In genomic region chr3:125154800-125155269, GRCh38 we compare ENCODE assay signal across 11 cellular contexts. TPM values are rescaled to one million over a fixed set of nuclear protein-coding genes. Genes with fewer than 3 reads are reported as not detected.
DNase-seq lines count a peak whose midpoint lies in the region; ATAC-seq and TF ChIP-seq lines count a peak whose summit lies in the region.
"Had no signal": no experiment of that assay in that cellular context is flagged by ENCODE, and none has a peak within 500 bp of the region (broad histone marks: within the 10 kb centered on the region; RNA-seq: fewer than 3 reads in every experiment).

No MANE protein-coding gene starts in this region.

- H3K27me3 ChIP-seq in foreskin keratinocyte, result no peaks in the 10 kb centered on the region
- H3K27me3 ChIP-seq: gastroesophageal sphincter, MG63 had no signal

- DNase-seq in activated T-cell treated with anti-CD3 and anti-CD28 coated beads, Interleukin-2, amount 50 U/mL, for 24 hours, result peak; percentile 52
- no peak for DNase-seq in activated T-cell treated with anti-CD3 and anti-CD28 coated beads, Interleukin-2, amount 50 U/mL, for 1 hour
- DNase-seq in NOMO-1 treated with DMSO at 0.1 percent for 48 hours (lab: John Stamatoyannopoulos, UW; ENCODE audit: unreplicated experiment) (peak; percentile 79), foreskin keratinocyte (no peak), globus pallidus (ENCODE audit: low spot score) (no peak), NCI-H2081 treated with DMSO at 0.1 percent for 48 hours (lab: John Stamatoyannopoulos, UW) (no peak)
- DNase-seq in stimulated activated CD8-positive, alpha-beta memory T cell treated with anti-CD3 and anti-CD28 coated beads, Interleukin-4, amount 100 ng/mL, for 48 hours, result peak; percentile 51
- DNase-seq: MG63, right cardiac atrium had no signal

- ATAC-seq in foreskin keratinocyte, result no peak
- ATAC-seq: gastroesophageal sphincter had no signal

- H3K27me3 Mint-ChIP-seq in activated T-cell treated with anti-CD3 and anti-CD28 coated beads, Interleukin-2, amount 50 U/mL, for 24 hours, result peaks cover 9% of the 10 kb centered on the region
- no peaks in the 10 kb centered on the region for H3K27me3 Mint-ChIP-seq in activated naive CD8-positive, alpha-beta T cell

- peaks cover 9% of the 10 kb centered on the region for H3K4me1 ChIP-seq in foreskin keratinocyte

- no peaks in the 10 kb centered on the region for H3K36me3 Mint-ChIP-seq in activated T-cell treated with anti-CD3 and anti-CD28 coated beads, Interleukin-2, amount 50 U/mL, for 24 hours (ENCODE audit: low read depth)
- no peaks in the 10 kb centered on the region for H3K36me3 Mint-ChIP-seq in activated naive CD8-positive, alpha-beta T cell

- H3K4me1 Mint-ChIP-seq in activated T-cell treated with anti-CD3 and anti-CD28 coated beads, Interleukin-2, amount 50 U/mL, for 24 hours (ENCODE audit: low read depth), result peaks cover 16% of the 10 kb centered on the region
- peaks cover 8% of the 10 kb centered on the region for H3K4me1 Mint-ChIP-seq in activated naive CD8-positive, alpha-beta T cell (ENCODE audit: low read depth)

- H3K4me3 Mint-ChIP-seq in activated T-cell treated with anti-CD3 and anti-CD28 coated beads, Interleukin-2, amount 50 U/mL, for 24 hours, result peak overlapping the region; percentile 22
- H3K4me3 Mint-ChIP-seq in activated naive CD8-positive, alpha-beta T cell, result no peak overlapping the region

- no peak for TF ChIP-seq CTCF in foreskin keratinocyte (conservative IDR thresholded peaks at IDR 0.05)

- H3K27ac ChIP-seq in foreskin keratinocyte, result no peak overlapping the region
- H3K27ac ChIP-seq: gastroesophageal sphincter had no signal

- H3K27ac Mint-ChIP-seq in activated T-cell treated with anti-CD3 and anti-CD28 coated beads, Interleukin-2, amount 50 U/mL, for 24 hours, result peak overlapping the region; percentile 54
- peak overlapping the region; percentile 37 for H3K27ac Mint-ChIP-seq in activated naive CD8-positive, alpha-beta T cell

- no peaks in the 10 kb centered on the region for H3K9me3 Mint-ChIP-seq in activated T-cell treated with anti-CD3 and anti-CD28 coated beads, Interleukin-2, amount 50 U/mL, for 24 hours
- H3K9me3 Mint-ChIP-seq in activated naive CD8-positive, alpha-beta T cell (ENCODE audit: low read depth), result no peaks in the 10 kb centered on the region

RNA-seq across cellular contexts. Expression of gene SLC12A8, which starts 57.7 kb away (rescaled TPM):
- 10.5 and 11.2 TPM in 2 replicates for total RNA-seq in foreskin keratinocyte
- 6.0 and 6.9 TPM in 2 replicates for polyA plus RNA-seq in foreskin keratinocyte

Comparison
In these comparisons a context has a peak if more than half of its experiments do, and no peak if none do; other contexts are left out.
1. DNase-seq: peak in activated T-cell treated with anti-CD3 and anti-CD28 coated beads, Interleukin-2, amount 50 U/mL, for 24 hours (single experiment), NOMO-1 treated with DMSO at 0.1 percent for 48 hours (single experiment) and stimulated activated CD8-positive, alpha-beta memory T cell treated with anti-CD3 and anti-CD28 coated beads, Interleukin-4, amount 100 ng/mL, for 48 hours (single experiment); none in activated T-cell treated with anti-CD3 and anti-CD28 coated beads, Interleukin-2, amount 50 U/mL, for 1 hour (single experiment), foreskin keratinocyte (0 of 2), globus pallidus (single experiment) and NCI-H2081 treated with DMSO at 0.1 percent for 48 hours (single experiment).